7 cellular contexts compared by ENCODE assay signal in the genomic region with DNA sequence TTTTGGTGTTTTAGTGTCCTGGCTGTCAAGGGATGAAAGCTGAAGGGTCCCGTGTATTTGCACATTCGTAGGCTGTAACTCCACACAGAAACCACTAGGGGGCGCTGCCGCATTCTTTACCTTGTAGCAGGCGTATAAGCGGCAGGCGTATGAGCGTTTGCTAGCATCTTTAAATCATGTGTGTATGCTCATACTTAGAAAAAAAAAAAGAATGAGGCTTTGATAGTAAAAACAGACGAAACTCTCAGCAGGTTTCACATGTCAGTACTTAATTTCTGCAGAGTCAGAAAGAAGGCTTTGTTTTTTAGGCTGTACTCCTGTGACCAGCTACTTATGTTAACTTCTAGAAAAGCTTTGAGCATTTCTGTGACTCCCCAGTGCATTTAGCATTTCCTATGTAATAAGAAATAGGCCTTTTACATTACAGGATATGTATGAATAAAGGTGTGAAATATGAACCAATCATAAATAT.
A peak's percentile ranks its signal among the peaks of the same experiment; 100 is the strongest.
DNase-seq lines count a peak whose midpoint lies in the region; ATAC-seq and TF ChIP-seq lines count a peak whose summit lies in the region.

No MANE protein-coding gene starts in this region.

- peaks cover 0 to 5% of the 10 kb centered on the region in 2 donors for H3K4me1 ChIP-seq in right atrium auricular region

- no peaks in the 10 kb centered on the region for H3K27me3 ChIP-seq in right atrium auricular region

- peak; percentile 89 for ATAC-seq in HG02623 (IDR thresholded peaks at IDR 0.05; ENCODE audit: unreplicated experiment)

- DNase-seq in GM13976 (ENCODE audit: low spot score) (peak; percentile 67), NCI-H1092 (lab: John Stamatoyannopoulos, UW) (peak; percentile 93), T follicular helper cell (ENCODE audit: low read depth) (peak; percentile 44), amniotic epithelial cell (ENCODE audit: low read depth) (peak; percentile 71), right atrium auricular region (ENCODE audit: low spot score) (peak; percentile 82), retinal pigment epithelial cell (ENCODE audit: low read depth) (peak; percentile 36)

- in situ Hi-C loops in GM13976 (cut with MboI; ENCODE audit: low sequenced_read_pairs, unreplicated experiment), result loop anchor here (25.0 kb wide), 2 partner anchors 157 to 907 kb away; no protein-coding TSS in a partner anchor

- TF ChIP-seq CTCF in GM13976 (IDR thresholded peaks at IDR 0.05; ENCODE audit: borderline replicate concordance, control extremely low read depth, extremely low read depth, insufficient read depth, missing control alignments) (peak; percentile 84), right atrium auricular region (IDR thresholded peaks at IDR 0.05) (peak; percentile 83 to 97), retinal pigment epithelial cell (conservative IDR thresholded peaks at IDR 0.05; ENCODE audit: low read depth, low read length) (peak; percentile 85)

- no peak overlapping the region for H3K4me3 ChIP-seq in right atrium auricular region
- H3K4me3 ChIP-seq in retinal pigment epithelial cell (ENCODE audit: low read length), result no peak overlapping the region

- no peaks in the 10 kb centered on the region for H3K36me3 ChIP-seq in right atrium auricular region

- no peaks in the 10 kb centered on the region for H3K9me3 ChIP-seq in right atrium auricular region

- H3K27ac ChIP-seq in right atrium auricular region, result no peak overlapping the region

Comparison
In these comparisons a context has a peak if more than half of its experiments do, and no peak if none do; other contexts are left out.
1. DNase-seq: peak in every context shown above with its lines; median percentile 93 in NCI-H1092; 82 in right atrium auricular region; 71 in amniotic epithelial cell; 67 in GM13976; 44 in T follicular helper cell; 36 in retinal pigment epithelial cell.